Comparison of ENCODE assay signal across 12 cellular contexts in genomic region chr4:70895846-70896435, GRCh38. TPM values are rescaled to one million over a fixed set of nuclear protein-coding genes. Genes with fewer than 3 reads are reported as not detected.
DNase-seq lines count a peak whose midpoint lies in the region; ATAC-seq, FAIRE-seq and TF ChIP-seq lines count a peak whose summit lies in the region.
"Had no signal": no experiment of that assay in that cellular context is flagged by ENCODE, and none has a peak within 500 bp of the region (broad histone marks: within the 10 kb centered on the region; RNA-seq: fewer than 3 reads in every experiment).

No MANE protein-coding gene starts in this region.

- H3K36me3 ChIP-seq in K562 (ENCODE audit: control insufficient read depth, insufficient read depth, low read length) (no peaks in the 10 kb centered on the region), mesodermal cell (ENCODE audit: control insufficient read depth, insufficient read depth, low read length) (no peaks in the 10 kb centered on the region)

- no peak overlapping the region for H3K9ac ChIP-seq in K562 (ENCODE audit: insufficient read depth in 1 of 2, low read depth in 2 of 2, low read length in 2 of 2)

- FAIRE-seq in K562 (lab: Jason Lieb, UNC) = no peak

- POLR2A ChIA-PET in K562 (lab: Yijun Ruan, JAX) = no interaction called here

- in situ Hi-C loops in K562 (cut with MboI) (no loop called here), G401 (cut with HindIII; ENCODE audit: low sequenced_read_pairs) (no loop called here)

- no peaks in the 10 kb centered on the region for H3K27me3 ChIP-seq in K562 (ENCODE audit: control insufficient read depth in 2 of 2, insufficient read depth in 2 of 2, low read length in 2 of 2)

- intact Hi-C loops in K562 (cut with micrococcal nuclease) = no loop called here

- no peak for TF ChIP-seq CTCF in K562 (IDR thresholded peaks at IDR 0.05 in 2 of 3, conservative IDR thresholded peaks at IDR 0.05 in 1 of 3; ENCODE audit: insufficient read depth in 2 of 3, low read depth in 1 of 3, low read length in 3 of 3)

- H3K4me2 ChIP-seq in K562 (ENCODE audit: insufficient read depth, low read length) = no peak overlapping the region

- no peaks in the 10 kb centered on the region for H3K79me2 ChIP-seq in K562 (ENCODE audit: control insufficient read depth, insufficient read depth, low read length)

- H4K20me1 ChIP-seq in K562 (replicated peaks; ENCODE audit: control insufficient read depth, insufficient read depth, low read length) = no peaks in the 10 kb centered on the region

- ATAC-seq in GM18505 (IDR thresholded peaks at IDR 0.05; ENCODE audit: unreplicated experiment) = peak; percentile 55
- peak; percentile 57 for ATAC-seq in HG02642 (IDR thresholded peaks at IDR 0.05; ENCODE audit: poor library complexity, unreplicated experiment)
- no peak for ATAC-seq in K562
- ATAC-seq: stimulated activated effector memory CD8-positive, alpha-beta T cell treated with anti-CD3 and anti-CD28 coated beads, Interleukin-12 subunit alpha, Interleukin-12 subunit beta, amount 100 ng/mL, for 72 hours had no signal

- no peak for TF ChIP-seq EP300 in K562 (IDR thresholded peaks at IDR 0.05; ENCODE audit: low read length)

- BruUV-seq in K562 (replicated peaks; lab: Mats Ljungman, UMichigan) = no TSS peak

- no peak for TF ChIP-seq RAD21 in K562 (CRISPR knock-in tag; conservative IDR thresholded peaks at IDR 0.05 in 1 of 2, IDR thresholded peaks at IDR 0.05 in 1 of 2)

- TF ChIP-seq POLR2A in GM18505 (IDR thresholded peaks at IDR 0.05; ENCODE audit: borderline replicate concordance, extremely low read depth, insufficient read depth, insufficient read length) (no peak), K562 (conservative IDR thresholded peaks at IDR 0.05) (no peak)

- CTCF ChIA-PET in K562 (lab: Yijun Ruan, JAX; ENCODE audit: low intra/inter-chr PET ratio) = no interaction called here

- 38% methylated on average over 5 of the region's 5 CpGs for WGBS in K562 (ENCODE audit: insufficient coverage, low coverage, missing lambda C conversion rate)
- WGBS in mesodermal cell (ENCODE audit: insufficient coverage in 2 of 2), 2 experiments = 81 to 90% methylated on average over 3 of the region's 5 CpGs

- DNase-seq in K562 (ENCODE audit: extremely low read depth in 1 of 4, low spot score in 3 of 4) (no peak), NOMO-1 treated with dmso at 0.1 percent for 144 hours (lab: John Stamatoyannopoulos, UW; ENCODE audit: unreplicated experiment) (no peak), NCI-H526 (lab: John Stamatoyannopoulos, UW) (no peak), cortex of kidney (lab: John Stamatoyannopoulos, UW) (no peak), G401 (ENCODE audit: low spot score) (no peak)
- DNase-seq: AML-193; effector memory CD4-positive, alpha-beta T cell; NCI-H1092 had no signal

- no peaks in the 10 kb centered on the region for H3K9me1 ChIP-seq in K562 (ENCODE audit: control insufficient read depth, insufficient read depth, low read length)

- H3K4me3 ChIP-seq in K562 (no peak overlapping the region), mesodermal cell (ENCODE audit: extremely low read depth, insufficient read depth, low read length, poor library complexity, severe bottlenecking) (no peak overlapping the region)

- H3K27ac ChIP-seq in K562 (ENCODE audit: extremely low read depth, low read depth, low read length) = no peak overlapping the region
- peak overlapping the region; percentile 29 for H3K27ac ChIP-seq in mesodermal cell (ENCODE audit: low read depth, low read length, severe bottlenecking)

- peaks cover 0 to 3% of the 10 kb centered on the region in 2 experiments; a peak in 2 of 5 replicates for H3K4me1 ChIP-seq in K562 (replicated peaks in 1 of 2; ENCODE audit: control insufficient read depth in 2 of 2, insufficient read depth in 2 of 2, low read length in 2 of 2)
- no peaks in the 10 kb centered on the region for H3K4me1 ChIP-seq in mesodermal cell (ENCODE audit: control insufficient read depth, insufficient read depth, low read length, poor library complexity, severe bottlenecking)

- H3K9me3 ChIP-seq in K562 (replicated peaks; ENCODE audit: control insufficient read depth, insufficient read depth, low read depth, low read length) (no peaks in the 10 kb centered on the region), mesodermal cell (ENCODE audit: control insufficient read depth, low read length) (no peaks in the 10 kb centered on the region)

- peak overlapping the region; percentile 49 for H2AFZ ChIP-seq in K562 (ENCODE audit: low read depth, low read length)

TF ChIP-seq in K562, 482 proteins besides CTCF, POLR2A, EP300 and RAD21:
- TF ChIP-seq PYGO2 (tag; IDR thresholded peaks at IDR 0.05) = no peak
- peak; percentile 48 for TF ChIP-seq C11orf30 (IDR thresholded peaks at IDR 0.05; ENCODE audit: low read depth)
- peak; percentile 65 for TF ChIP-seq ZNF316 (IDR thresholded peaks at IDR 0.05)
- TF ChIP-seq HMG20A (CRISPR knock-in tag; conservative IDR thresholded peaks at IDR 0.05) = no peak
- no peak for TF ChIP-seq STAT6 (CRISPR knock-in tag; IDR thresholded peaks at IDR 0.05)

RNA-seq across cellular contexts. Expression of gene MOB1B, which starts 6.2 kb away (rescaled TPM):
- total RNA-seq in K562 (2011; cell fraction: chromatin; rRNA removed; ENCODE audit: low replicate concordance) = 27.1 and 74.0 TPM in 2 replicates
- total RNA-seq in K562 (2011; cell fraction: nucleolus; rRNA removed) = 8.3 and 14.1 TPM in 2 replicates
- total RNA-seq in K562 (2011; cell fraction: nucleoplasm; rRNA removed) = 36.4 and 73.0 TPM in 2 replicates
- 10.7 and 11.3 TPM in 2 replicates for total RNA-seq in K562 (2014; rRNA removed)
- 28.5 and 33.3 TPM in 2 replicates for total RNA-seq in K562 (2014; rRNA removed; fragmentation: Illumina TruSeq; extraction: Trizol)
- 15.1 and 16.8 TPM in 2 replicates for total RNA-seq in K562 (2015; rRNA removed; fragmentation: Illumina TruSeq; extraction: Trizol)
- 37.8 and 40.1 TPM in 2 replicates for total RNA-seq in K562 (2021)
- 28.9 and 34.8 TPM in 2 replicates for polyA plus RNA-seq in K562 (2011; rRNA removed)
- 5.8 and 13.9 TPM in 2 replicates for polyA plus RNA-seq in K562 (2011; cell fraction: cytosol; rRNA removed)
- polyA plus RNA-seq in K562 (2011; cell fraction: nucleus; rRNA removed) = 16.0 and 17.9 TPM in 2 replicates
- 15.0 and 21.1 TPM in 2 replicates for polyA plus RNA-seq in K562 (2012)
- polyA plus RNA-seq in K562 (2014; fragmentation: Illumina TruSeq; extraction: Trizol) = 25.2 and 27.2 TPM in 2 replicates
- 1 to 10 TPM; 8.4 to 9.3 TPM for polyA plus RNA-seq in K562 (2014; fragmentation: Nextera tagmentation; extraction: Ambion mirVana)
- 19.0 and 20.4 TPM in 2 replicates for polyA plus RNA-seq in K562 (2014; rRNA removed)
- 83.9 and 88.8 TPM in 2 replicates for polyA minus RNA-seq in K562 (2011; rRNA and poly(A)+ RNA removed)
- 47.3 and 83.2 TPM in 2 replicates for polyA minus RNA-seq in K562 (2011; cell fraction: cytosol; rRNA and poly(A)+ RNA removed)
- 17.4 and 27.4 TPM in 2 replicates for polyA minus RNA-seq in K562 (2011; cell fraction: nucleus; rRNA and poly(A)+ RNA removed)
- polyA plus RNA-seq in mesodermal cell (2013, experiment 1 of 2) = 26.5 TPM
- 25.2 TPM for polyA plus RNA-seq in mesodermal cell (2013, experiment 2 of 2)
- 11.0 and 13.5 TPM in 2 replicates for total RNA-seq in G401 (2014; rRNA removed; shearing (Covaris generic))

RNA-seq across cellular contexts. Expression of gene GRSF1, which starts 56.3 kb away (rescaled TPM):
- 31.8 and 59.1 TPM in 2 replicates for total RNA-seq in K562 (2011; cell fraction: chromatin; rRNA removed; ENCODE audit: low replicate concordance)
- total RNA-seq in K562 (2011; cell fraction: nucleolus; rRNA removed) = 19.3 and 21.4 TPM in 2 replicates
- total RNA-seq in K562 (2011; cell fraction: nucleoplasm; rRNA removed) = 34.1 and 46.1 TPM in 2 replicates
- total RNA-seq in K562 (2014; rRNA removed) = 54.0 and 57.8 TPM in 2 replicates
- total RNA-seq in K562 (2014; rRNA removed; fragmentation: Illumina TruSeq; extraction: Trizol) = 105 and 116 TPM in 2 replicates
- total RNA-seq in K562 (2015; rRNA removed; fragmentation: Illumina TruSeq; extraction: Trizol) = 75.1 and 76.0 TPM in 2 replicates
- total RNA-seq in K562 (2021) = 83.5 and 84.9 TPM in 2 replicates
- polyA plus RNA-seq in K562 (2011; rRNA removed) = 74.4 and 98.8 TPM in 2 replicates
- 24.6 and 38.1 TPM in 2 replicates for polyA plus RNA-seq in K562 (2011; cell fraction: cytosol; rRNA removed)
- polyA plus RNA-seq in K562 (2011; cell fraction: nucleus; rRNA removed) = 27.4 and 34.1 TPM in 2 replicates
- 52.6 and 68.4 TPM in 2 replicates for polyA plus RNA-seq in K562 (2012)
- 75.0 and 87.5 TPM in 2 replicates for polyA plus RNA-seq in K562 (2014; fragmentation: Illumina TruSeq; extraction: Trizol)
- polyA plus RNA-seq in K562 (2014; fragmentation: Nextera tagmentation; extraction: Ambion mirVana) = 10 to 100 TPM; 33.0 to 36.8 TPM
- polyA plus RNA-seq in K562 (2014; rRNA removed) = 60.9 and 69.5 TPM in 2 replicates
- polyA minus RNA-seq in K562 (2011; rRNA and poly(A)+ RNA removed) = 119 and 121 TPM in 2 replicates
- 33.0 and 47.5 TPM in 2 replicates for polyA minus RNA-seq in K562 (2011; cell fraction: cytosol; rRNA and poly(A)+ RNA removed)
- 15.5 and 22.8 TPM in 2 replicates for polyA minus RNA-seq in K562 (2011; cell fraction: nucleus; rRNA and poly(A)+ RNA removed)
- 89.9 TPM for polyA plus RNA-seq in mesodermal cell (2013, experiment 1 of 2)
- polyA plus RNA-seq in mesodermal cell (2013, experiment 2 of 2) = 98.0 TPM
- total RNA-seq in G401 (2014; rRNA removed; shearing (Covaris generic)) = 107 and 120 TPM in 2 replicates
